9 cellular contexts compared by ENCODE assay signal in genomic region chr20:19934792-19935491, GRCh38.
DNase-seq lines count a peak whose midpoint lies in the region; ATAC-seq and TF ChIP-seq lines count a peak whose summit lies in the region.
"Had no signal": no experiment of that assay in that cellular context is flagged by ENCODE, and none has a peak within 500 bp of the region (broad histone marks: within the 10 kb centered on the region; RNA-seq: fewer than 3 reads in every experiment).

No MANE protein-coding gene starts in this region.

- H3K9me3 ChIP-seq in CD4-positive, alpha-beta T cell (ENCODE audit: control insufficient read depth, low read length), result no peaks in the 10 kb centered on the region
- H3K9me3 ChIP-seq in mammary epithelial cell (replicated peaks; ENCODE audit: insufficient read depth, low read length), result no peaks in the 10 kb centered on the region
- H3K9me3 ChIP-seq: ovary had no signal

- peak overlapping the region; percentile 72 for H2AFZ ChIP-seq in mammary epithelial cell (ENCODE audit: low read depth, low read length)

- H3K27ac Mint-ChIP-seq in CD4-positive, alpha-beta T cell, result no peak overlapping the region
- peak overlapping the region; percentile 82 for H3K27ac Mint-ChIP-seq in mesothelial cell of epicardium

- H3K27me3 ChIP-seq in CD4-positive, alpha-beta T cell (ENCODE audit: control insufficient read depth, insufficient read depth, low read length), result no peaks in the 10 kb centered on the region
- H3K27me3 ChIP-seq in mammary epithelial cell (ENCODE audit: insufficient read depth, low read length), result no peaks in the 10 kb centered on the region
- H3K27me3 ChIP-seq: ovary had no signal

- H3K9me3 Mint-ChIP-seq in CD4-positive, alpha-beta T cell, result no peaks in the 10 kb centered on the region
- no peaks in the 10 kb centered on the region for H3K9me3 Mint-ChIP-seq in mesothelial cell of epicardium

- peaks cover 12% of the 10 kb centered on the region for H3K27me3 Mint-ChIP-seq in CD4-positive, alpha-beta T cell
- H3K27me3 Mint-ChIP-seq in mesothelial cell of epicardium (ENCODE audit: low read depth), result no peaks in the 10 kb centered on the region

- peak overlapping the region; percentile 31 to 52 (median 49) for H3K4me3 ChIP-seq in mammary epithelial cell (replicated peaks in 1 of 3; ENCODE audit: insufficient read depth in 1 of 3, low read depth in 2 of 3, low read length in 3 of 3)
- H3K4me3 ChIP-seq: ovary had no signal

- H3K4me2 ChIP-seq in mammary epithelial cell (ENCODE audit: insufficient read depth, low read depth, low read length), result peak overlapping the region; percentile 79

- BruUV-seq in mammary epithelial cell (replicated peaks; lab: Mats Ljungman, UMichigan), result no TSS peak

- no peak for DNase-seq in CD4-positive, alpha-beta T cell
- peak; percentile 52 for DNase-seq in NCI-H1436 treated with DMSO at 0.1 percent for 48 hours (lab: John Stamatoyannopoulos, UW)
- DNase-seq in mammary epithelial cell, result peak; percentile 88
- DNase-seq in mesothelial cell of epicardium (ENCODE audit: low spot score in 2 of 2, unreplicated experiment in 2 of 2), result no peak
- DNase-seq in effector CD8-positive, alpha-beta T cell (lab: John Stamatoyannopoulos, UW), result no peak

- in situ Hi-C loops in mammary epithelial cell (cut with MboI; ENCODE audit: low sequenced_read_pairs in 2 of 2), result loop anchor here in 1 of 2 donors (5.0 kb wide), 1 partner anchor 42 kb away; no protein-coding TSS in a partner anchor

- peak overlapping the region; percentile 0 for H3K4me3 Mint-ChIP-seq in CD4-positive, alpha-beta T cell
- H3K4me3 Mint-ChIP-seq in mesothelial cell of epicardium, result no peak overlapping the region

- WGBS in mammary epithelial cell (ENCODE audit: low coverage, missing lambda C conversion rate), result under 1% methylated on average over 11 of the region's 13 CpGs

- peaks cover 32% of the 10 kb centered on the region for H3K4me1 Mint-ChIP-seq in CD4-positive, alpha-beta T cell (ENCODE audit: low read depth)
- H3K4me1 Mint-ChIP-seq in mesothelial cell of epicardium, result peaks cover 52% of the 10 kb centered on the region

- intact Hi-C loops in CD4-positive, alpha-beta T cell (cut with DNase I, micrococcal nuclease), result no loop called here
- intact Hi-C loops in mammary epithelial cell (cut with micrococcal nuclease), result loop anchor here (5.0 kb wide), 1 partner anchor 118 kb away; no protein-coding TSS in a partner anchor

- no peaks in the 10 kb centered on the region for H3K36me3 ChIP-seq in mammary epithelial cell (ENCODE audit: insufficient read depth, low read length)
- H3K36me3 ChIP-seq: ovary had no signal

- no peaks in the 10 kb centered on the region for H3K36me3 Mint-ChIP-seq in CD4-positive, alpha-beta T cell (ENCODE audit: low read depth)
- peaks cover 5% of the 10 kb centered on the region for H3K36me3 Mint-ChIP-seq in mesothelial cell of epicardium

- no peak for TF ChIP-seq CTCF in CD4-positive, alpha-beta T cell (IDR thresholded peaks at IDR 0.05)
- TF ChIP-seq CTCF in mammary epithelial cell (conservative IDR thresholded peaks at IDR 0.05 in 1 of 2, IDR thresholded peaks at IDR 0.05 in 1 of 2; ENCODE audit: extremely low read depth in 1 of 2, insufficient read depth in 1 of 2, low read depth in 1 of 2, low read length in 2 of 2), result no peak
- no peak for TF ChIP-seq CTCF in mesothelial cell of epicardium (IDR thresholded peaks at IDR 0.05; ENCODE audit: unreplicated experiment)

- dilution Hi-C loops in mammary epithelial cell (cut with HindIII; ENCODE audit: low sequenced_read_pairs), result no loop called here

- no peaks in the 10 kb centered on the region for H4K20me1 ChIP-seq in mammary epithelial cell (ENCODE audit: insufficient read depth, low read length)

- POLR2A ChIA-PET in CD4-positive, alpha-beta T cell (lab: Charles Lee), result no interaction called here

- peak overlapping the region; percentile 85 for H3K9ac ChIP-seq in mammary epithelial cell (ENCODE audit: insufficient read depth, low read length)

- H3K4me1 ChIP-seq in mammary epithelial cell (ENCODE audit: insufficient read depth, low read length), result peaks cover 42% of the 10 kb centered on the region

- CTCF ChIA-PET in CD4-positive, alpha-beta T cell (lab: Charles Lee), result no interaction called here
- CTCF ChIA-PET in mammary epithelial cell (lab: Charles Lee; ENCODE audit: low non-redundant PET), result interaction anchor here (0.5 to 0.6 kb wide), 3 partner anchors 22 to 245 kb away, joined by 3 to 5 read pairs (median 4); no protein-coding TSS in a partner anchor

- ATAC-seq in CD4-positive, alpha-beta T cell (ENCODE audit: poor library complexity), result no peak
- ATAC-seq in HG02884 (IDR thresholded peaks at IDR 0.05; ENCODE audit: unreplicated experiment), result no peak
- no peak for ATAC-seq in GM21447 (IDR thresholded peaks at IDR 0.05; ENCODE audit: unreplicated experiment)
- no peak for ATAC-seq in SK-N-SH treated with all-trans-retinoic acid at 6 μM for 48 hours

- no peak overlapping the region for H3K27ac ChIP-seq in CD4-positive, alpha-beta T cell (ENCODE audit: low read depth, low read length)
- peak overlapping the region; percentile 85 for H3K27ac ChIP-seq in mammary epithelial cell (ENCODE audit: insufficient read depth, low read depth, low read length)
- H3K27ac ChIP-seq: ovary had no signal

- peaks cover 15% of the 10 kb centered on the region for H3K79me2 ChIP-seq in mammary epithelial cell (ENCODE audit: insufficient read depth, low read length)

TF ChIP-seq in SK-N-SH treated with all-trans-retinoic acid at 6 μM for 48 hours, 23 proteins besides CTCF, POLR2A, EP300 and RAD21 (continues in another document):
- TF ChIP-seq ZC3H10 (CRISPR knock-in tag; IDR thresholded peaks at IDR 0.05) (no peak), ZFP30 (CRISPR knock-in tag; IDR thresholded peaks at IDR 0.05) (no peak), PPARA (CRISPR knock-in tag; IDR thresholded peaks at IDR 0.05; ENCODE audit: borderline replicate concordance) (no peak), GLIS3 (CRISPR knock-in tag; IDR thresholded peaks at IDR 0.05) (no peak), ZFP3 (CRISPR knock-in tag; IDR thresholded peaks at IDR 0.05) (no peak), ISL1 (CRISPR knock-in tag; IDR thresholded peaks at IDR 0.05) (no peak), PATZ1 (CRISPR knock-in tag; IDR thresholded peaks at IDR 0.05; ENCODE audit: borderline replicate concordance) (no peak), BACH2 (CRISPR knock-in tag; IDR thresholded peaks at IDR 0.05; ENCODE audit: borderline replicate concordance) (no peak), ARNTL (CRISPR knock-in tag; IDR thresholded peaks at IDR 0.05; ENCODE audit: borderline replicate concordance, low read depth) (no peak), ESRRG (CRISPR knock-in tag; IDR thresholded peaks at IDR 0.05) (no peak), ZNF565 (CRISPR knock-in tag; conservative IDR thresholded peaks at IDR 0.05; ENCODE audit: low read depth) (no peak)
- TF ChIP-seq, protein P1, sequence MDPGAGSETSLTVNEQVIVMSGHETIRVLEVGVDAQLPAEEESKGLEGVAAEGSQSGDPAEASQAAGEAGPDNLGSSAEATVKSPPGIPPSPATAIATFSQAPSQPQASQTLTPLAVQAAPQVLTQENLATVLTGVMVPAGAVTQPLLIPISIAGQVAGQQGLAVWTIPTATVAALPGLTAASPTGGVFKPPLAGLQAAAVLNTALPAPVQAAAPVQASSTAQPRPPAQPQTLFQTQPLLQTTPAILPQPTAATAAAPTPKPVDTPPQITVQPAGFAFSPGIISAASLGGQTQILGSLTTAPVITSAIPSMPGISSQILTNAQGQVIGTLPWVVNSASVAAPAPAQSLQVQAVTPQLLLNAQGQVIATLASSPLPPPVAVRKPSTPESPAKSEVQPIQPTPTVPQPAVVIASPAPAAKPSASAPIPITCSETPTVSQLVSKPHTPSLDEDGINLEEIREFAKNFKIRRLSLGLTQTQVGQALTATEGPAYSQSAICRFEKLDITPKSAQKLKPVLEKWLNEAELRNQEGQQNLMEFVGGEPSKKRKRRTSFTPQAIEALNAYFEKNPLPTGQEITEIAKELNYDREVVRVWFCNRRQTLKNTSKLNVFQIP (CRISPR knock-in tag; IDR thresholded peaks at IDR 0.05; ENCODE audit: borderline replicate concordance, low read depth), result no peak
- TF ChIP-seq, protein P2, sequence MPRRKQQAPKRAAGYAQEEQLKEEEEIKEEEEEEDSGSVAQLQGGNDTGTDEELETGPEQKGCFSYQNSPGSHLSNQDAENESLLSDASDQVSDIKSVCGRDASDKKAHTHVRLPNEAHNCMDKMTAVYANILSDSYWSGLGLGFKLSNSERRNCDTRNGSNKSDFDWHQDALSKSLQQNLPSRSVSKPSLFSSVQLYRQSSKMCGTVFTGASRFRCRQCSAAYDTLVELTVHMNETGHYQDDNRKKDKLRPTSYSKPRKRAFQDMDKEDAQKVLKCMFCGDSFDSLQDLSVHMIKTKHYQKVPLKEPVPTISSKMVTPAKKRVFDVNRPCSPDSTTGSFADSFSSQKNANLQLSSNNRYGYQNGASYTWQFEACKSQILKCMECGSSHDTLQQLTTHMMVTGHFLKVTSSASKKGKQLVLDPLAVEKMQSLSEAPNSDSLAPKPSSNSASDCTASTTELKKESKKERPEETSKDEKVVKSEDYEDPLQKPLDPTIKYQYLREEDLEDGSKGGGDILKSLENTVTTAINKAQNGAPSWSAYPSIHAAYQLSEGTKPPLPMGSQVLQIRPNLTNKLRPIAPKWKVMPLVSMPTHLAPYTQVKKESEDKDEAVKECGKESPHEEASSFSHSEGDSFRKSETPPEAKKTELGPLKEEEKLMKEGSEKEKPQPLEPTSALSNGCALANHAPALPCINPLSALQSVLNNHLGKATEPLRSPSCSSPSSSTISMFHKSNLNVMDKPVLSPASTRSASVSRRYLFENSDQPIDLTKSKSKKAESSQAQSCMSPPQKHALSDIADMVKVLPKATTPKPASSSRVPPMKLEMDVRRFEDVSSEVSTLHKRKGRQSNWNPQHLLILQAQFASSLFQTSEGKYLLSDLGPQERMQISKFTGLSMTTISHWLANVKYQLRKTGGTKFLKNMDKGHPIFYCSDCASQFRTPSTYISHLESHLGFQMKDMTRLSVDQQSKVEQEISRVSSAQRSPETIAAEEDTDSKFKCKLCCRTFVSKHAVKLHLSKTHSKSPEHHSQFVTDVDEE (CRISPR knock-in tag; IDR thresholded peaks at IDR 0.05), result no peak

Comparison
In these comparisons a context has a peak if more than half of its experiments do, and no peak if none do; other contexts are left out.
1. DNase-seq: peak in NCI-H1436 treated with DMSO at 0.1 percent for 48 hours (single experiment) and mammary epithelial cell (single experiment); none in CD4-positive, alpha-beta T cell (0 of 10), mesothelial cell of epicardium (0 of 2) and effector CD8-positive, alpha-beta T cell (single experiment).